Comparison of ENCODE assay signal across 8 cellular contexts in genomic region chr4:18391370-18391728, GRCh38.
"Had no signal": no experiment of that assay in that cellular context is flagged by ENCODE, and none has a peak within 500 bp of the region (broad histone marks: within the 10 kb centered on the region; RNA-seq: fewer than 3 reads in every experiment).

No MANE protein-coding gene starts in this region.

- DNase-seq: H9, HCEC 1CT, KG1 had no signal

- H3K27ac Mint-ChIP-seq: GM23338, H9, IgD-negative memory B cell had no signal

- H2AFZ ChIP-seq: GM23338 had no signal

- H3K27me3 Mint-ChIP-seq: IgD-negative memory B cell had no signal

- ATAC-seq: GM23338 had no signal

- H3K27ac ChIP-seq: HL-60 had no signal

- H3K4me3 ChIP-seq: GM23338 had no signal

- FAIRE-seq: H1, H54 had no signal

- H3K4me3 Mint-ChIP-seq: GM23338, H9, IgD-negative memory B cell had no signal

- H3K36me3 Mint-ChIP-seq: IgD-negative memory B cell had no signal

- H3K4me1 Mint-ChIP-seq: GM23338, H9, IgD-negative memory B cell had no signal

- H3K9me3 Mint-ChIP-seq: GM23338, H9 had no signal

- H3K4me2 ChIP-seq: GM23338 had no signal
